Comparison of ENCODE assay signal across 8 cellular contexts in genomic region chr1:15617173-15617873, GRCh38. TPM values are rescaled to one million over a fixed set of nuclear protein-coding genes. Genes with fewer than 3 reads are reported as not detected.
DNase-seq lines count a peak whose midpoint lies in the region; ATAC-seq, FAIRE-seq and TF ChIP-seq lines count a peak whose summit lies in the region.

DDI2 (plus strand) TSS chr1:15617458; CDS start chr1:15617671, 213 bp downstream.

- TF ChIP-seq CTCF in keratinocyte (optimal IDR thresholded peaks at IDR 0.05 in 1 of 3, IDR thresholded peaks at IDR 0.05 in 1 of 3, conservative IDR thresholded peaks at IDR 0.05 in 1 of 3; ENCODE audit: extremely low read depth in 1 of 3, insufficient read depth in 2 of 3, low read length in 3 of 3) = no peak

- peak; percentile 97 for DNase-seq in AG08395 (ENCODE audit: low spot score)
- DNase-seq in NCI-H446 treated with DMSO at 0.1 percent for 48 hours (lab: John Stamatoyannopoulos, UW) = peak; percentile 95
- DNase-seq in activated CD4-positive, CD25-positive, alpha-beta regulatory T cell treated with anti-CD3 and anti-CD28 coated beads, Interleukin-2, amount 50 U/mL, for 72 hours = peak; percentile 92
- DNase-seq in cerebellar cortex (ENCODE audit: low spot score) = peak; percentile 98
- DNase-seq in keratinocyte (ENCODE audit: low read depth, low spot score) = peak; percentile 81
- peak; percentile 84 to 94 (median 92) for DNase-seq in stimulated activated CD4-positive, alpha-beta T cell treated with anti-CD3 and anti-CD28 coated beads, Interleukin-12 subunit alpha, Interleukin-12 subunit beta, amount 100 ng/mL, for 48 hours (ENCODE audit: low read depth in 2 of 3, low spot score in 1 of 3)

- H3K9ac ChIP-seq in keratinocyte (ENCODE audit: control insufficient read depth, extremely low read depth, insufficient read depth, low read length) = peak within 1 kb of the TSS; percentile 98

- H4K20me1 ChIP-seq in keratinocyte (ENCODE audit: control insufficient read depth, extremely low read depth, insufficient read depth, low read length) = no peaks in the 10 kb centered on the region

- H2AFZ ChIP-seq in keratinocyte (ENCODE audit: control insufficient read depth, low read length) = peak within 1 kb of the TSS; percentile 97

- H3K27ac ChIP-seq in keratinocyte (ENCODE audit: control insufficient read depth, insufficient read depth, low read length) = peak within 1 kb of the TSS; percentile 95

- H3K9me3 ChIP-seq in keratinocyte (ENCODE audit: control insufficient read depth, low read depth, low read length) = no peaks in the 10 kb centered on the region

- no peaks in the 10 kb centered on the region for H3K27me3 ChIP-seq in keratinocyte (ENCODE audit: control insufficient read depth, extremely low read depth, insufficient read depth, low read length)

- H3K4me3 ChIP-seq in keratinocyte (ENCODE audit: control insufficient read depth in 2 of 3, extremely low read depth in 1 of 3, insufficient read depth in 2 of 3, low read depth in 1 of 3, low read length in 3 of 3) = peak within 1 kb of the TSS; percentile 73 to 100 (median 97)

- peaks cover 48% of the 10 kb centered on the region for H3K79me2 ChIP-seq in keratinocyte (ENCODE audit: control insufficient read depth, insufficient read depth, low read length)

- H3K36me3 ChIP-seq in keratinocyte (ENCODE audit: control insufficient read depth in 2 of 2, extremely low read depth in 1 of 2, insufficient read depth in 2 of 2, low read length in 2 of 2) = no peaks in the 10 kb centered on the region

- H3K4me1 ChIP-seq in keratinocyte (ENCODE audit: control insufficient read depth, extremely low read depth, insufficient read depth, low read length) = peaks cover 23% of the 10 kb centered on the region

- dilution Hi-C loops in keratinocyte (cut with MboI; ENCODE audit: extremely low pct_ligation_motif_present, low sequenced_read_pairs) = no loop called here

- H3K9me1 ChIP-seq in keratinocyte (ENCODE audit: control insufficient read depth, extremely low read depth, insufficient read depth, low read length) = no peaks in the 10 kb centered on the region

- peak; percentile 64 for ATAC-seq in GM19025 (IDR thresholded peaks at IDR 0.05; ENCODE audit: low read depth, unreplicated experiment)
- peak; percentile 65 for ATAC-seq in HG03354 (IDR thresholded peaks at IDR 0.05; ENCODE audit: poor library complexity, severe bottlenecking, unreplicated experiment)

- H3K4me2 ChIP-seq in keratinocyte (ENCODE audit: control insufficient read depth, extremely low read depth, insufficient read depth, low read depth, low read length) = peak within 1 kb of the TSS; percentile 96

- peak; percentile 36 for FAIRE-seq in keratinocyte (lab: Jason Lieb, UNC)

RNA-seq across cellular contexts. Expression of gene DDI2, which starts in this region (rescaled TPM):
- polyA plus RNA-seq in keratinocyte = 7.8 to 12.6 TPM (median 11.5 TPM) in 3 replicates
- polyA plus RNA-seq in keratinocyte (2011; ENCODE audit: low read depth) = 13.4 TPM
- 6.3 and 9.5 TPM in 2 replicates for polyA plus RNA-seq in keratinocyte (2011; cell fraction: cytosol; rRNA removed)
- polyA plus RNA-seq in keratinocyte (2011; cell fraction: nucleus; rRNA removed) = 18.5 and 21.9 TPM in 2 replicates
- polyA plus RNA-seq in keratinocyte (2012; ENCODE audit: low replicate concordance) = 9.8 and 11.6 TPM in 2 replicates
- polyA minus RNA-seq in keratinocyte = 16.6 to 35.9 TPM (median 25.9 TPM) in 3 replicates
- polyA minus RNA-seq in keratinocyte (2011; cell fraction: cytosol; rRNA and poly(A)+ RNA removed) = 6.3 TPM
- 19.0 and 40.8 TPM in 2 replicates for polyA minus RNA-seq in keratinocyte (2011; cell fraction: nucleus; rRNA and poly(A)+ RNA removed)

Comparison
In these comparisons a context has a peak if more than half of its experiments do, and no peak if none do; other contexts are left out.
1. Peak in every context shown above with its lines: DNase-seq, ATAC-seq, H3K4me3 ChIP-seq and H3K27ac ChIP-seq.